Comparison of ENCODE assay signal across 3 cellular contexts in the genomic region with DNA sequence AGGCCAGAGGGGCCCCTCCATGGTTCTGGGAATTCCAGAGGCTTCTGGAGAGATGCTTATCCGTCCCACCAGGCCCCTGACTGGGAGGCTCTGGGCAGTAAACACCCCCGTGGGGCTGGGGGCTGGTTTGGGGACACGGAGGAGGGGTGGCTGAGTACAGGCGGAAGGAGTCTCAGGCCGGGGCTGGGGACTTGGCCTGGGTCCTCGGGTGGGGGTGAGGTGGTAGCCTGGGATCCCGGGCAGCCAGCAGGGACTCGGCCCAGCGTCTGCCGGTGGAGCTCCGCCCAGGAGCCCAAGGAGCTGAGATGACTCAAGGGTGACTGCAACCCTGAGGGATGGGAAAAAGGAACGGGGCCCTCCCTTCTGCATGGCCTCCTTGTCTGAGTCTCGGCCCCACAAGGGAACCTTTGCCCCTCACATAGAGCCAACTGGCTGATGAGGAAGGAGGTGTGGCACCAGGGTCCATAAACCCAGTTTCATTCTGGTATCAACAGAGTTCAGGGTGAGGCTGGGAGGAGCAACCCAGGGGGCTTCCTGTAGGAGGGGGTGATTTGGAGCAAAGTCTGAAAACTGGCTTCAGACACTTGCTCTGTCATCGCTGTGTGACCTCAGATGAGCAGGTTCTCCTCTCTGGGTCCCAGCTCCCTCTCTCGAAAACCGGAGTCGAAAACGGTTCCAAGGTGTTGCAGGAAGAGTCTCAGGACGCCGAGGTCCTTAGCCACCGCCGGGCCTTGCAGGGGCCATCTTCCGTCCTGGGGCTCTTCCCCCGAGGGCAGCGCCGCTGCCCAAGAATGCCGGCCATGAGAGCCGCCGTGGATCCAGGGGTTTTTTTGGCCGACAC.
TF ChIP-seq lines count a peak whose summit lies in the region.

No MANE protein-coding gene starts in this region.

TF ChIP-seq in IMR-90, 13 proteins besides CTCF, POLR2A, EP300 and RAD21:
- TF ChIP-seq CHD1 (IDR thresholded peaks at IDR 0.05; ENCODE audit: low read depth, low read length) (no peak), RCOR1 (IDR thresholded peaks at IDR 0.05; ENCODE audit: insufficient replicate concordance, low read length) (peak; percentile 44), MAZ (IDR thresholded peaks at IDR 0.05; ENCODE audit: borderline replicate concordance, low read depth, low read length) (0 out of 2 replicates have a peak, but pooled peaks have one; percentile 58), SMC3 (IDR thresholded peaks at IDR 0.05; ENCODE audit: low read depth, low read length) (no peak), FOS (IDR thresholded peaks at IDR 0.05; ENCODE audit: low read depth, low read length) (peak; percentile 63), CEBPB (IDR thresholded peaks at IDR 0.05; ENCODE audit: low read depth, low read length) (0 out of 2 replicates have a peak, but pooled peaks have one; percentile 30)

TF ChIP-seq in WTC11, 78 proteins besides CTCF, POLR2A, EP300 and RAD21:
- TF ChIP-seq NR2C2 (CRISPR knock-in tag; IDR thresholded peaks at IDR 0.05) (no peak), GTF2I (CRISPR knock-in tag; conservative IDR thresholded peaks at IDR 0.05) (no peak), ZNF138 (CRISPR knock-in tag; conservative IDR thresholded peaks at IDR 0.05) (no peak), EMX1 (CRISPR knock-in tag; IDR thresholded peaks at IDR 0.05) (no peak), ZNF396 (CRISPR knock-in tag; IDR thresholded peaks at IDR 0.05; ENCODE audit: borderline replicate concordance) (no peak), FOXJ3 (CRISPR knock-in tag; IDR thresholded peaks at IDR 0.05; ENCODE audit: borderline replicate concordance) (no peak), MYBL2 (CRISPR knock-in tag; IDR thresholded peaks at IDR 0.05) (no peak), HMGA2 (CRISPR knock-in tag; IDR thresholded peaks at IDR 0.05) (no peak), OVOL2 (CRISPR knock-in tag; IDR thresholded peaks at IDR 0.05; ENCODE audit: borderline replicate concordance) (no peak)
- TF ChIP-seq, protein P1, sequence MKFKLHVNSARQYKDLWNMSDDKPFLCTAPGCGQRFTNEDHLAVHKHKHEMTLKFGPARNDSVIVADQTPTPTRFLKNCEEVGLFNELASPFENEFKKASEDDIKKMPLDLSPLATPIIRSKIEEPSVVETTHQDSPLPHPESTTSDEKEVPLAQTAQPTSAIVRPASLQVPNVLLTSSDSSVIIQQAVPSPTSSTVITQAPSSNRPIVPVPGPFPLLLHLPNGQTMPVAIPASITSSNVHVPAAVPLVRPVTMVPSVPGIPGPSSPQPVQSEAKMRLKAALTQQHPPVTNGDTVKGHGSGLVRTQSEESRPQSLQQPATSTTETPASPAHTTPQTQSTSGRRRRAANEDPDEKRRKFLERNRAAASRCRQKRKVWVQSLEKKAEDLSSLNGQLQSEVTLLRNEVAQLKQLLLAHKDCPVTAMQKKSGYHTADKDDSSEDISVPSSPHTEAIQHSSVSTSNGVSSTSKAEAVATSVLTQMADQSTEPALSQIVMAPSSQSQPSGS (CRISPR knock-in tag; IDR thresholded peaks at IDR 0.05; ENCODE audit: borderline replicate concordance, low read depth) = no peak
- TF ChIP-seq, protein P2, sequence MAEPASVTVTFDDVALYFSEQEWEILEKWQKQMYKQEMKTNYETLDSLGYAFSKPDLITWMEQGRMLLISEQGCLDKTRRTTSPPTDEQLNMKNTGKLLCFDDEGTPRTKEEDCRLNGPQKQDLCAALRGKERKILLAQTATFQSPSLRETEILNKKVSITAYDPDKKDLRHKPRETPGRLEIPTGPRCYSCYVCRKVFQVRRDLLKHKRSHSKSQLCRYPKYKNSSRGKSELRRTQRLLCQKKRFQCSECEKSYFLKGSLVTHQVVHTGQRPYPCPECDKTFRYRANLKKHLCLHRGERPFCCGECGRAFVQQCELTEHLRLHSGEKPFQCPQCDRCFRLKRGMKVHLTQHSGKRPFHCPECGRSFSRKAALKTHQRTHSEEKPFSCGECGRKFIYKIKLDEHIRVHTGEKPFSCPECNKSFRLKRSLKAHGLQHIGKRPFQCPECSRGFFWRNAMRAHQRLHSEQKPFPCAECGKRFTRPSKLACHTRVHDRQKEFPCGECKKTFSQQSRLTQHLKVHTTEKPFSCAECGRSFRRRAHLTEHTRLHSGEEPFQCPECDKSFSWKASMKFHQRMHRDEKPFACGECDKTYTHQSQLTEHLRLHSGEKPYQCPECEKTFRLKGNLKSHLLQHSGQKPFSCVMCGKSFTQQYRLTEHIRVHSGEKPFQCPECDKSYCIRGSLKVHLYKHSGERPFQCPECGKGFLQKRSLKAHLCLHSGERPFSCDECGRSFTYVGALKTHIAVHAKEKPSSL (CRISPR knock-in tag; conservative IDR thresholded peaks at IDR 0.05) = no peak

TF ChIP-seq in GM12891, 5 proteins besides CTCF, POLR2A, EP300 and RAD21:
- no peak for TF ChIP-seq SPI1 (IDR thresholded peaks at IDR 0.05; ENCODE audit: low read depth, low read length)
- no peak for TF ChIP-seq PAX5 (IDR thresholded peaks at IDR 0.05; ENCODE audit: insufficient read depth, low read length, severe bottlenecking)
- no peak for TF ChIP-seq POU2F2 (IDR thresholded peaks at IDR 0.05; ENCODE audit: low read depth, low read length)
- no peak for TF ChIP-seq POLR2AphosphoS5 (IDR thresholded peaks at IDR 0.05; ENCODE audit: low read depth, low read length)
- TF ChIP-seq TAF1 (IDR thresholded peaks at IDR 0.05; ENCODE audit: low read depth, low read length) = no peak
